15 cellular contexts compared by ENCODE assay signal in the genomic region with DNA sequence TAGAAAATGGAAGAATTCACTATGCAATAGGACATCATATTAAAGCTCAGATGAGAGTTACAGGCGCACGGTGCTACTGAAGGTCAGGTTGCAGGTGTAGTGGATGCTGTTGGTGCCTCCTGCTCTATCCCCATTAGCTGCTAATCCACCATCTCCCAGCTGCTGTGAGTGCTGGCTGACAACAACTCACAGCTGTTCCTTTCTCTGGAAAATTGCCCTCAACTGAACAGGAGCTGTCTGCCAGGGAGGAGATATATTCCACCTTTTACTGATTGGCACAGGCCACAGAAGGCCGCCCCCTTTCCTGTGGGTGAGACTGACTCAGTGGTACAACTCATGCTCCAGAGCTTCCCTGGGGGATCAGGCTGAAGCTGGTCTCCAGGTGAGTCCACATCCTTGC.
"Had no signal": no experiment of that assay in that cellular context is flagged by ENCODE, and none has a peak within 500 bp of the region (broad histone marks: within the 10 kb centered on the region; RNA-seq: fewer than 3 reads in every experiment).

No MANE protein-coding gene starts in this region.

- DNase-seq: activated naive CD8-positive, alpha-beta T cell treated with anti-CD3 and anti-CD28 coated beads for 36 hours; cortex of kidney; effector CD4-positive, alpha-beta T cell; foreskin fibroblast; hypothalamus; mesenchymal stem cell; occipital lobe; stimulated activated CD4-positive, alpha-beta T cell treated with anti-CD3 and anti-CD28 coated beads, Interleukin-15, amount 100 ng/mL, for 24 hours; stimulated activated CD4-positive, alpha-beta T cell treated with anti-CD3 and anti-CD28 coated beads, Interleukin-4, amount 100 ng/mL, for 1 hour; stimulated activated naive B cell treated with anti-CD40 and anti-IgM and Interleukin-4, amounts not matched to agents 10 μg/mL and 1 μg/mL and 100 μg/mL, for 72 hours; tibial artery; uterus had no signal

- H3K9me3 ChIP-seq: right atrium auricular region, tibial artery, uterus had no signal

- H3K4me3 ChIP-seq: right atrium auricular region, skin epidermis, tibial artery, uterus had no signal

- H3K27me3 ChIP-seq: right atrium auricular region, uterus had no signal

- H3K4me1 ChIP-seq: right atrium auricular region, tibial artery, uterus had no signal

- H3K36me3 ChIP-seq: right atrium auricular region, tibial artery, uterus had no signal

- H3K27ac ChIP-seq: right atrium auricular region, skin epidermis, tibial artery, uterus had no signal

- ATAC-seq: natural killer cell treated with Interleukin-12 subunit alpha and Interleukin-12 subunit beta and Interleukin-15 and Interleukin-18, amount 100 ng/mL, for 72 hours; stimulated activated naive B cell treated with anti-CD40 and anti-IgM and Interleukin-4, amounts not matched to agents 10 μg/mL and 1 μg/mL and 100 μg/mL, for 72 hours had no signal
